ENCODE assay signal across 8 cellular contexts in genomic region chr11:34050967-34051348, GRCh38. TPM values are rescaled to one million over a fixed set of nuclear protein-coding genes. Genes with fewer than 3 reads are reported as not detected.
DNase-seq lines count a peak whose midpoint lies in the region; ATAC-seq and TF ChIP-seq lines count a peak whose summit lies in the region.

No MANE protein-coding gene starts in this region.

- POLR2A ChIA-PET in activated CD4-positive, alpha-beta T cell treated with anti-CD3 and anti-CD28 coated beads for 36 hours (lab: Charles Lee), result interaction anchor here (1.2 kb wide), 2 partner anchors 54 to 158 kb away, joined by 3 to 8 read pairs; partner anchors contain the start of gene NAT10
- POLR2A ChIA-PET in PC-9 (lab: Charles Lee; ENCODE audit: unreplicated experiment), result interaction anchor here (0.5 to 0.8 kb wide), 6 partner anchors 15 to 397 kb away, joined by 3 to 11 read pairs (median 4); no protein-coding TSS in a partner anchor

- H3K4me2 ChIP-seq in PC-9, result peak overlapping the region; percentile 85

- DNase-seq in activated CD4-positive, alpha-beta T cell treated with anti-CD3 and anti-CD28 coated beads for 36 hours, result no peak
- no peak for DNase-seq in activated CD4-positive, alpha-beta T cell treated with anti-CD3 and anti-CD28 coated beads for 4 hours
- DNase-seq in PC-9 (peak in 1 of 2 experiments; percentile 54), epithelial cell of esophagus (ENCODE audit: low read depth) (no peak), nephron progenitor cell (no peak), nucleus accumbens (lab: John Stamatoyannopoulos, UW) (no peak), NCI-H226 (no peak)
- no peak for DNase-seq in activated CD4-positive, alpha-beta T cell treated with anti-CD3 and anti-CD28 coated beads for 1 hour

- peaks cover 22% of the 10 kb centered on the region for H3K36me3 Mint-ChIP-seq in activated CD4-positive, alpha-beta T cell treated with anti-CD3 and anti-CD28 coated beads for 36 hours (ENCODE audit: low read depth)
- peaks cover 28% of the 10 kb centered on the region for H3K36me3 Mint-ChIP-seq in nephron progenitor cell (ENCODE audit: low read depth)

- H3K9me3 ChIP-seq in PC-9 (ENCODE audit: insufficient read depth, low read depth), result no peaks in the 10 kb centered on the region

- peaks cover 22% of the 10 kb centered on the region for H3F3A ChIP-seq in PC-9 (ENCODE audit: insufficient read depth, low read depth)

- H3K4me3 Mint-ChIP-seq in activated CD4-positive, alpha-beta T cell treated with anti-CD3 and anti-CD28 coated beads for 36 hours, result peak overlapping the region; percentile 98
- H3K4me3 Mint-ChIP-seq in nephron progenitor cell, result peak overlapping the region; percentile 98

- peaks cover 2% of the 10 kb centered on the region for H3K27me3 Mint-ChIP-seq in activated CD4-positive, alpha-beta T cell treated with anti-CD3 and anti-CD28 coated beads for 36 hours
- no peaks in the 10 kb centered on the region for H3K27me3 Mint-ChIP-seq in nephron progenitor cell (ENCODE audit: low read depth, poor library complexity)

- no peak for ATAC-seq in activated CD4-positive, alpha-beta T cell treated with anti-CD3 and anti-CD28 coated beads for 36 hours

- intact Hi-C loops in activated CD4-positive, alpha-beta T cell treated with anti-CD3 and anti-CD28 coated beads for 36 hours (cut with DNase I, micrococcal nuclease), result loop anchor here (1.0 to 10.0 kb wide), 15 partner anchors 54 to 1469 kb away; partner anchors contain the start of genes ABTB2 (in 2 of the 2), NAT10 (in 2 of the 2), CAT (in 1 of the 2) and CD59 (in 1 of the 2)
- intact Hi-C loops in PC-9 (cut with micrococcal nuclease; ENCODE audit: unreplicated experiment), result loop anchor here (2.0 kb wide), 1 partner anchor 308 kb away; the partner anchor contains the start of gene ABTB2

- no TSS peak for BruUV-seq in PC-9 (replicated peaks; lab: Mats Ljungman, UMichigan)

- peaks cover 35% of the 10 kb centered on the region for H3K4me1 ChIP-seq in PC-9 (replicated peaks; ENCODE audit: insufficient read depth)

- H3K27ac Mint-ChIP-seq in activated CD4-positive, alpha-beta T cell treated with anti-CD3 and anti-CD28 coated beads for 36 hours, result peak overlapping the region; percentile 65
- H3K27ac Mint-ChIP-seq in nephron progenitor cell, result peak overlapping the region; percentile 86

- no peaks in the 10 kb centered on the region for H3K9me2 ChIP-seq in PC-9 (ENCODE audit: insufficient read depth)

- no peaks in the 10 kb centered on the region for H3K27me3 ChIP-seq in PC-9 (ENCODE audit: insufficient read depth, low read depth)

- peak overlapping the region; percentile 83 for H2AFZ ChIP-seq in PC-9

- H3K4me1 Mint-ChIP-seq in activated CD4-positive, alpha-beta T cell treated with anti-CD3 and anti-CD28 coated beads for 36 hours, result peaks cover 14% of the 10 kb centered on the region
- peaks cover 34% of the 10 kb centered on the region for H3K4me1 Mint-ChIP-seq in nephron progenitor cell

- CTCF ChIA-PET in activated CD4-positive, alpha-beta T cell treated with anti-CD3 and anti-CD28 coated beads for 36 hours (lab: Charles Lee), result interaction anchor here (0.8 to 2.0 kb wide), 6 partner anchors 53 to 308 kb away, joined by 3 to 17 read pairs (median 4); partner anchors contain the start of gene NAT10
- CTCF ChIA-PET in PC-9 (lab: Charles Lee), result interaction anchor here (0.6 kb wide), 1 partner anchor 63 kb away, joined by 13 read pairs; no protein-coding TSS in a partner anchor

- peaks cover 25% of the 10 kb centered on the region for H4K20me1 ChIP-seq in PC-9 (ENCODE audit: insufficient read depth)

- peaks cover 19% of the 10 kb centered on the region; the same call in 1 of the 2 replicates for H3K36me3 ChIP-seq in PC-9 (ENCODE audit: low read depth)

- peak overlapping the region; percentile 94 for H3K27ac ChIP-seq in PC-9

- H3K9me3 Mint-ChIP-seq in activated CD4-positive, alpha-beta T cell treated with anti-CD3 and anti-CD28 coated beads for 36 hours (ENCODE audit: low read depth), result no peaks in the 10 kb centered on the region
- H3K9me3 Mint-ChIP-seq in nephron progenitor cell, result no peaks in the 10 kb centered on the region

- peaks cover 38% of the 10 kb centered on the region for H3K79me2 ChIP-seq in PC-9 (ENCODE audit: low read depth)

- H3K4me3 ChIP-seq in PC-9, result peak overlapping the region; percentile 72
- peak overlapping the region; percentile 84 for H3K4me3 ChIP-seq in epithelial cell of esophagus (ENCODE audit: low read length)

- TF ChIP-seq CTCF in PC-9 (conservative IDR thresholded peaks at IDR 0.05) (no peak), epithelial cell of esophagus (IDR thresholded peaks at IDR 0.05; ENCODE audit: insufficient read depth, low read depth, low read length, missing control alignments) (no peak), nephron progenitor cell (IDR thresholded peaks at IDR 0.05) (no peak)

RNA-seq across cellular contexts. Expression of gene CAPRIN1, which starts 0.6 kb away (rescaled TPM):
- 100 to 1,000 TPM; 295 to 316 TPM for total RNA-seq in activated CD4-positive, alpha-beta T cell treated with anti-CD3 and anti-CD28 coated beads for 36 hours
- total RNA-seq in PC-9 (2021), result 258 and 289 TPM in 2 replicates

RNA-seq across cellular contexts. Expression of gene NAT10, which starts 54.5 kb away (rescaled TPM):
- 100 to 1,000 TPM; 142 to 147 TPM for total RNA-seq in activated CD4-positive, alpha-beta T cell treated with anti-CD3 and anti-CD28 coated beads for 36 hours
- 53.2 and 62.3 TPM in 2 replicates for total RNA-seq in PC-9 (2021)
